Comparison of ENCODE assay signal across 11 cellular contexts in genomic region chr13:41682766-41683165, GRCh38.
"Had no signal": no experiment of that assay in that cellular context is flagged by ENCODE, and none has a peak within 500 bp of the region (broad histone marks: within the 10 kb centered on the region; RNA-seq: fewer than 3 reads in every experiment).

No MANE protein-coding gene starts in this region.

- H3K9me3 Mint-ChIP-seq: GM23338, H9, HFFc6 had no signal

- H3K9me3 ChIP-seq: HAP-1 had no signal

- H3K36me3 ChIP-seq: HAP-1 had no signal

- ATAC-seq: GM23338, HCT116 had no signal

- H3K9ac ChIP-seq: GM23248 had no signal

- H3K4me3 ChIP-seq: GM23248, GM23338, HAP-1 had no signal

- DNase-seq: GM23248, GOT3, H7, H9, HCEC 1CT, HFFc6 had no signal

- FAIRE-seq: H1, H54 had no signal

- H3K4me2 ChIP-seq: GM23338 had no signal

- H2AFZ ChIP-seq: GM23248, GM23338 had no signal

- H3K4me3 Mint-ChIP-seq: GM23338, H9, HFFc6 had no signal

- H3K27ac ChIP-seq: GM23248 had no signal

- H3K27ac Mint-ChIP-seq: GM23338, H9, HFFc6 had no signal

- H3K4me1 ChIP-seq: HAP-1 had no signal
